15 cellular contexts compared by ENCODE assay signal in genomic region chrX:149528381-149528780, GRCh38. TPM values are rescaled to one million over a fixed set of nuclear protein-coding genes. Genes with fewer than 3 reads are reported as not detected.
DNase-seq lines count a peak whose midpoint lies in the region; ATAC-seq, FAIRE-seq and TF ChIP-seq lines count a peak whose summit lies in the region.
"Had no signal": no experiment of that assay in that cellular context is flagged by ENCODE, and none has a peak within 500 bp of the region (broad histone marks: within the 10 kb centered on the region; RNA-seq: fewer than 3 reads in every experiment).

No MANE protein-coding gene starts in this region.

- peak; percentile 18 for FAIRE-seq in GM19239 (lab: Jason Lieb, UNC)
- FAIRE-seq: G401.6, H54 had no signal

- H3K9me3 Mint-ChIP-seq in Caco-2 (ENCODE audit: unreplicated experiment) (no peaks in the 10 kb centered on the region), chondrocyte (ENCODE audit: low read depth) (no peaks in the 10 kb centered on the region)
- H3K9me3 Mint-ChIP-seq in activated T-helper 2 cell treated with anti-CD3 and anti-CD28 coated beads, Interferon-gamma antibody, Interleukin-2, Interleukin-4, amounts not matched to agents 10 μg/mL and 5 μg/mL and 100 μg/mL, durations not matched to agents 14 hours and 24 hours and 36 hours, result no peaks in the 10 kb centered on the region
- H3K9me3 Mint-ChIP-seq in effector memory CD8-positive, alpha-beta T cell, result no peaks in the 10 kb centered on the region
- H3K9me3 Mint-ChIP-seq: CD4-positive, alpha-beta memory T cell had no signal

- POLR2A ChIA-PET in Caco-2 (lab: Charles Lee), result interaction anchor here (1.0 kb wide), 1 partner anchor 12 kb away, joined by 3 read pairs; no protein-coding TSS in a partner anchor

- H3K27me3 ChIP-seq in Caco-2 (replicated peaks; ENCODE audit: control insufficient read depth, insufficient read depth, low read length), result no peaks in the 10 kb centered on the region
- H3K27me3 ChIP-seq: BE2C had no signal

- TF ChIP-seq CTCF in Caco-2 (IDR thresholded peaks at IDR 0.05; ENCODE audit: insufficient read depth in 1 of 2, low read depth in 1 of 2, low read length in 1 of 2, severe bottlenecking in 1 of 2, unreplicated experiment in 1 of 2) (no peak), chondrocyte (IDR thresholded peaks at IDR 0.05) (no peak), GM20000 (IDR thresholded peaks at IDR 0.05; ENCODE audit: extremely low read depth, missing control alignments) (no peak)

- no peak overlapping the region for H3K4me3 Mint-ChIP-seq in Caco-2 (ENCODE audit: unreplicated experiment)
- H3K4me3 Mint-ChIP-seq in activated T-helper 2 cell treated with anti-CD3 and anti-CD28 coated beads, Interferon-gamma antibody, Interleukin-2, Interleukin-4, amounts not matched to agents 10 μg/mL and 5 μg/mL and 100 μg/mL, durations not matched to agents 14 hours and 24 hours and 36 hours (ENCODE audit: low read depth), result no peak overlapping the region
- H3K4me3 Mint-ChIP-seq in effector memory CD8-positive, alpha-beta T cell, result no peak overlapping the region
- no peak overlapping the region for H3K4me3 Mint-ChIP-seq in chondrocyte (ENCODE audit: unreplicated experiment)

- no peak overlapping the region for H3K4me3 ChIP-seq in Caco-2 (ENCODE audit: low read depth, low read length)
- H3K4me3 ChIP-seq: A549, GM23248 had no signal

- no TSS peak for BruUV-seq in Caco-2 (replicated peaks; lab: Mats Ljungman, UMichigan)

- DNase-seq in Caco-2 (no peak), GM19239 (ENCODE audit: insufficient read length, low spot score) (no peak), T1000 (lab: John Stamatoyannopoulos, UW) (no peak), chondrocyte (ENCODE audit: low spot score) (no peak), GM20000 (ENCODE audit: low spot score) (no peak)
- DNase-seq in activated T-helper 2 cell treated with anti-CD3 and anti-CD28 coated beads, Interferon-gamma antibody, Interleukin-2, Interleukin-4, amounts not matched to agents 10 μg/mL and 5 μg/mL and 100 μg/mL, durations not matched to agents 14 hours and 24 hours and 36 hours (ENCODE audit: low spot score), result no peak
- no peak for DNase-seq in effector memory CD8-positive, alpha-beta T cell
- DNase-seq: BE2C had no signal

- no peaks in the 10 kb centered on the region for H3K36me3 ChIP-seq in Caco-2 (ENCODE audit: control insufficient read depth, insufficient read depth, low read length)
- H3K36me3 ChIP-seq: BE2C had no signal

- intact Hi-C loops in Caco-2 (cut with micrococcal nuclease; ENCODE audit: unreplicated experiment), result no loop called here
- intact Hi-C loops in activated T-helper 2 cell treated with anti-CD3 and anti-CD28 coated beads, Interferon-gamma antibody, Interleukin-2, Interleukin-4, amounts not matched to agents 10 μg/mL and 5 μg/mL and 100 μg/mL, durations not matched to agents 14 hours and 24 hours and 36 hours (cut with micrococcal nuclease), result no loop called here

- H3K36me3 Mint-ChIP-seq in Caco-2 (ENCODE audit: insufficient read depth, unreplicated experiment), result no peaks in the 10 kb centered on the region
- H3K36me3 Mint-ChIP-seq in activated T-helper 2 cell treated with anti-CD3 and anti-CD28 coated beads, Interferon-gamma antibody, Interleukin-2, Interleukin-4, amounts not matched to agents 10 μg/mL and 5 μg/mL and 100 μg/mL, durations not matched to agents 14 hours and 24 hours and 36 hours (ENCODE audit: low read depth), result peaks cover 24% of the 10 kb centered on the region
- peaks cover 29% of the 10 kb centered on the region for H3K36me3 Mint-ChIP-seq in effector memory CD8-positive, alpha-beta T cell (ENCODE audit: insufficient read depth)
- H3K36me3 Mint-ChIP-seq in chondrocyte (ENCODE audit: low read depth), result peaks cover 2% of the 10 kb centered on the region

- no peak for ATAC-seq in effector memory CD8-positive, alpha-beta T cell (replicated peaks)
- no peak for ATAC-seq in HG02678 (IDR thresholded peaks at IDR 0.05; ENCODE audit: unreplicated experiment)
- ATAC-seq: HCT116 had no signal

- no peaks in the 10 kb centered on the region for H3K4me1 Mint-ChIP-seq in Caco-2 (ENCODE audit: low read depth, unreplicated experiment)
- H3K4me1 Mint-ChIP-seq in activated T-helper 2 cell treated with anti-CD3 and anti-CD28 coated beads, Interferon-gamma antibody, Interleukin-2, Interleukin-4, amounts not matched to agents 10 μg/mL and 5 μg/mL and 100 μg/mL, durations not matched to agents 14 hours and 24 hours and 36 hours (ENCODE audit: low read depth), result peaks cover 13% of the 10 kb centered on the region
- peaks cover 4 to 12% of the 10 kb centered on the region in 2 donors for H3K4me1 Mint-ChIP-seq in effector memory CD8-positive, alpha-beta T cell (ENCODE audit: low read depth in 2 of 2)
- no peaks in the 10 kb centered on the region for H3K4me1 Mint-ChIP-seq in chondrocyte (ENCODE audit: low read depth)

- H3K27me3 Mint-ChIP-seq in Caco-2 (ENCODE audit: insufficient read depth, unreplicated experiment) (no peaks in the 10 kb centered on the region), chondrocyte (ENCODE audit: low read depth) (no peaks in the 10 kb centered on the region)
- H3K27me3 Mint-ChIP-seq in activated T-helper 2 cell treated with anti-CD3 and anti-CD28 coated beads, Interferon-gamma antibody, Interleukin-2, Interleukin-4, amounts not matched to agents 10 μg/mL and 5 μg/mL and 100 μg/mL, durations not matched to agents 14 hours and 24 hours and 36 hours (ENCODE audit: low read depth), result no peaks in the 10 kb centered on the region
- H3K27me3 Mint-ChIP-seq in effector memory CD8-positive, alpha-beta T cell, result no peaks in the 10 kb centered on the region
- H3K27me3 Mint-ChIP-seq: CD4-positive, alpha-beta memory T cell had no signal

- H3K27ac Mint-ChIP-seq in Caco-2 (ENCODE audit: unreplicated experiment) (peak overlapping the region; percentile 45), chondrocyte (ENCODE audit: unreplicated experiment) (no peak overlapping the region)
- peak overlapping the region; percentile 25 for H3K27ac Mint-ChIP-seq in activated T-helper 2 cell treated with anti-CD3 and anti-CD28 coated beads, Interferon-gamma antibody, Interleukin-2, Interleukin-4, amounts not matched to agents 10 μg/mL and 5 μg/mL and 100 μg/mL, durations not matched to agents 14 hours and 24 hours and 36 hours
- H3K27ac Mint-ChIP-seq in effector memory CD8-positive, alpha-beta T cell, result peak overlapping the region; percentile 67 to 78

- CTCF ChIA-PET in Caco-2 (lab: Charles Lee), result interaction anchor here (1.0 to 2.5 kb wide), 2 partner anchors 11 to 16 kb away, joined by 4 to 11 read pairs; no protein-coding TSS in a partner anchor

- no peaks in the 10 kb centered on the region for H3K9me3 ChIP-seq in Caco-2
- H3K9me3 ChIP-seq: A549, BE2C had no signal

- H3K4me1 ChIP-seq in Caco-2, result peaks cover 2% of the 10 kb centered on the region; the same call in 1 of the 2 replicates
- H3K4me1 ChIP-seq: A549 had no signal

RNA-seq across cellular contexts. Expression of gene EOLA1, which starts 12.4 kb away (rescaled TPM):
- total RNA-seq in Caco-2 (2022), result 7.1 and 10.2 TPM in 2 replicates
- total RNA-seq in activated T-helper 2 cell treated with anti-CD3 and anti-CD28 coated beads, Interferon-gamma antibody, Interleukin-2, Interleukin-4, amounts not matched to agents 10 μg/mL and 5 μg/mL and 100 μg/mL, durations not matched to agents 14 hours and 24 hours and 36 hours, result 25.2 and 28.9 TPM in 2 replicates
- total RNA-seq in chondrocyte, result 14.7 to 18.9 TPM (median 17.8 TPM) in 3 replicates

RNA-seq across cellular contexts. Expression of gene HSFX3, which starts 21.3 kb away (rescaled TPM):
- total RNA-seq in Caco-2 (2022), result not detected in 2 replicates
- total RNA-seq in activated T-helper 2 cell treated with anti-CD3 and anti-CD28 coated beads, Interferon-gamma antibody, Interleukin-2, Interleukin-4, amounts not matched to agents 10 μg/mL and 5 μg/mL and 100 μg/mL, durations not matched to agents 14 hours and 24 hours and 36 hours, result 0.27 TPM in 1 of 2 replicates, not detected in the other
- total RNA-seq in chondrocyte, result not detected in 3 replicates
- total RNA-seq: CD4-positive, alpha-beta memory T cell; GM23248 had no signal

RNA-seq across cellular contexts. Expression of gene IDS, which starts 23.3 kb away (rescaled TPM):
- total RNA-seq in Caco-2 (2022) (35.1 and 37.8 TPM in 2 replicates), chondrocyte (93.5 to 98.5 TPM (median 94.1 TPM) in 3 replicates)
- 40.4 and 43.7 TPM in 2 replicates for total RNA-seq in activated T-helper 2 cell treated with anti-CD3 and anti-CD28 coated beads, Interferon-gamma antibody, Interleukin-2, Interleukin-4, amounts not matched to agents 10 μg/mL and 5 μg/mL and 100 μg/mL, durations not matched to agents 14 hours and 24 hours and 36 hours

RNA-seq across cellular contexts. Expression of gene MAGEA9B, which starts 58.9 kb away (rescaled TPM):
- total RNA-seq in Caco-2 (2022) (not detected in 2 replicates), chondrocyte (not detected in 3 replicates)
- not detected in 2 replicates for total RNA-seq in activated T-helper 2 cell treated with anti-CD3 and anti-CD28 coated beads, Interferon-gamma antibody, Interleukin-2, Interleukin-4, amounts not matched to agents 10 μg/mL and 5 μg/mL and 100 μg/mL, durations not matched to agents 14 hours and 24 hours and 36 hours
- total RNA-seq: CD4-positive, alpha-beta memory T cell; GM23248 had no signal
